In the genomic region with DNA sequence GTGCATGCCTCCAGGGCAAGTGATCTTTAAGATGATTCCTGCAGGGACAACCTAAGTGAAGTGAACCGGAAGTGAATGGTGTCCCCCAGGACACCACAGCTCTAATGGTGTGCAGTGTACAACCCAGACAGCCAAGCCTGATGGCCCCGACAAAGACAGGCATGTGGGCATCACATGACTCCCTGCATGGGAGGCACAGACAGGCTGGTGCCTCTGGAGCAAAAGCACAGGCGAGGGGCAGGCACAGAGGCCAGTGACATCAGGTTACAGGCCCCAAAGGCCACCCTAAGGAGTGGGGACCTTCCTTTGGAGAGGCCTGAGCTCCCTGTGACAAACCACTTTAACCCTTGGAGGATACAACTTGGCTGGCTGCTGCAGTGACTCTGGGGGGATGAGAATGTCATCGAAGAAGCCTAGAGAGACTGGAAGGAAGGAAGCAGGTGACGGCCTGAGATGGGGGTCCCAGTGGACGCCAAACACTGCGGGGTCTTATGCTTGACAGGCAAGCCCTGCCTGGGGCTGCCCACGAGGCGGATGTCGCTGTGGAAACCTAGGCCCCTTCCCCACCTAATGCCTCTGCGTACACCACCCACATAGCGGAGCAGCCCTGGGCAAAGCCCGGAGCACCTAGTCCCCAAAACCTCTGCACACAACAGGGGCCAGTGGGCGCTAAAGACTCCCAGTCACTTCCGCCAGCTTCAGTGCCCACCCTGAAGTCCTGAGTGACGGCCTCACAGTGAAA, we compare ENCODE assay signal across 1 cellular context.
TF ChIP-seq lines count a peak whose summit lies in the region.

No MANE protein-coding gene starts in this region.

TF ChIP-seq in HEK293, 187 proteins besides CTCF, POLR2A, EP300 and RAD21 (continued from another document):
- peak; percentile 28 for TF ChIP-seq ZFHX2 (tag by site-specific recombination; conservative IDR thresholded peaks at IDR 0.05)
